Comparison of ENCODE assay signal across 8 cellular contexts in the genomic region with DNA sequence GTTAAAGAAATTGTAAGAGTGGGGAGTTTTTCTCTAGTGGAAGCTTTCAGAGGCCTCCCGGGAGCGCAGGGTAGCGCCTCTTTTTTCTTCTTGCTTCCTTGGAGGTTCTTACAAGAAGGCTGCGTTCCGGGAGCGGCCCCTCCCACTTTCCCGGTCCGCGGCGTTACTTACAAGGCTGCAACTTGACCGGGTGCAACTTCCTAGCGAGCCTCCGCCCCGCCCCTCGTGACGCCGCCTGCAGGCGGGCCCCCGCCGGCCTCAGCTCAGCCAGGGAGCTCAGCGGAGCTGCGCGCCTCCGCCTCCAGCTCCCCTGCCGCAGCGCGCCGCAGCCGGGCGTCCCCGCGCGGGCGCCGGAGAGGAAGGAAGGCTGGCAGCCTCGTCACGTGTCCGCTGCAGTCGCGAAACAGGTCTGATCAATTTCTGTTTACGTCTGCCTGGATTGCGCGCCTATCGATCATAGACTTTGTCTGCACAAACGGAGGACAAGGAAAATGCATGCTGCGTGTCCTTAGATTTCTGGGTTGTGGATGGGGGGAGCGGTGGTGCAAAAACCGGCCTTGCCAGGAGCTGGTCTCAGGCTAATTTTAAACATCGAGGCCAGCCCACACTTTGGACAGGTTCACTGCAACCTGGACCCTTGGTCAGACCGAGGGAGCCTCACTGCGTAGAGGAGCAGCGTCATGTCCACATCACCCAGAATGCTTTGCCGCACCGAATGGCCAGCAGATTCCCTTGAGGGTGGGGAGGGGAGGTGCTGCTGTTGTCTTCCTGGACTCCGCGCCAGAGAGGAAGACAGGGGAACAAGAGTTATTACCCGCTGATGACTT. TPM values are rescaled to one million over a fixed set of nuclear protein-coding genes. Genes with fewer than 3 reads are reported as not detected.
DNase-seq lines count a peak whose midpoint lies in the region; TF ChIP-seq lines count a peak whose summit lies in the region.

A gene with protein sequence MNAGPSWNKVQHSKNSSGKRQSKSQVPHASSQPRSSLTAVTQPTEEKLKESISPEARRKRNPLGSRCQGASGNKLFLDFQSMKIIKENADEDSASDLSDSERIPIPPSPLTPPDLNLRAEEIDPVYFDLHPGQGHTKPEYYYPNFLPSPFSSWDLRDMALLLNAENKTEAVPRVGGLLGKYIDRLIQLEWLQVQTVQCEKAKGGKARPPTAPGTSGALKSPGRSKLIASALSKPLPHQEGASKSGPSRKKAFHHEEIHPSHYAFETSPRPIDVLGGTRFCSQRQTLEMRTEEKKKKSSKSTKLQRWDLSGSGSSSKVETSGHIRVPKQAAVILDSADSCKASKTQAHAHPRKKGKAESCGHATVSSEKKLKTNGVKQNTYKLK (plus strand): TSS at position 261 of the 827 bp plus-strand sequence. CDS start 3,555 bp downstream, outside the sequence.
A gene with protein sequence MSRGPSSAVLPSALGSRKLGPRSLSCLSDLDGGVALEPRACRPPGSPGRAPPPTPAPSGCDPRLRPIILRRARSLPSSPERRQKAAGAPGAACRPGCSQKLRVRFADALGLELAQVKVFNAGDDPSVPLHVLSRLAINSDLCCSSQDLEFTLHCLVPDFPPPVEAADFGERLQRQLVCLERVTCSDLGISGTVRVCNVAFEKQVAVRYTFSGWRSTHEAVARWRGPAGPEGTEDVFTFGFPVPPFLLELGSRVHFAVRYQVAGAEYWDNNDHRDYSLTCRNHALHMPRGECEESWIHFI (minus strand): TSS at position 177 of the 827 bp plus-strand sequence. CDS start 374 bp downstream, outside the sequence.

- H2BK20ac ChIP-seq in H9 (ENCODE audit: low read depth, low read length, poor library complexity, severe bottlenecking), result no peak within 1 kb of the TSS

- H3K4me3 Mint-ChIP-seq in H9, result peak within 1 kb of the TSS; percentile 84 to 94

- no peak within 1 kb of the TSS for H4K8ac ChIP-seq in H9 (replicated peaks; ENCODE audit: insufficient read length, low read depth, low read length)

- H3K4me3 ChIP-seq in foreskin fibroblast (ENCODE audit: low read depth in 1 of 2, low read length in 2 of 2), result peak within 1 kb of the TSS; percentile 87 to 95
- H3K4me3 ChIP-seq in neuron (ENCODE audit: low read length), result peak within 1 kb of the TSS; percentile 78

- H3K27ac ChIP-seq in H9 (ENCODE audit: insufficient read length, low read depth, low read length), result no peak within 1 kb of the TSS

- H3K4ac ChIP-seq in H9 (ENCODE audit: low read depth, low read length), result no peak within 1 kb of the TSS

- no peak within 1 kb of the TSS for H4K91ac ChIP-seq in H9 (ENCODE audit: insufficient read length, low read depth, low read length)

- no peak within 1 kb of the TSS for H2AK5ac ChIP-seq in H9 (ENCODE audit: insufficient read length, low read length)

- TF ChIP-seq CTCF in H9 (conservative IDR thresholded peaks at IDR 0.05) (no peak; the same call in 2 of the 3 replicates), foreskin fibroblast (IDR thresholded peaks at IDR 0.05; ENCODE audit: low read depth, low read length) (no peak)

- H3K23me2 ChIP-seq in H9 (ENCODE audit: insufficient read length, low read depth, low read length, poor library complexity, severe bottlenecking), result peaks cover 4% of the 10 kb centered on the region

- H3K27me3 ChIP-seq in H9 (ENCODE audit: insufficient read depth, low read length) (peaks cover 7% of the 10 kb centered on the region; the same call in 1 of the 2 replicates), neuron (ENCODE audit: insufficient read depth, low read length) (no peaks in the 10 kb centered on the region)

- H2AFZ ChIP-seq in H9 (ENCODE audit: low read length) (peak within 1 kb of the TSS; percentile 11), neuron (ENCODE audit: low read depth, low read length) (peak within 1 kb of the TSS; percentile 98)

- H4K20me1 ChIP-seq in H9 (ENCODE audit: control insufficient read depth, insufficient read depth, insufficient read length), result no peaks in the 10 kb centered on the region

- in situ Hi-C loops in G401 (cut with HindIII; ENCODE audit: low sequenced_read_pairs), result no loop called here

- no CpG with 5 or more reads among the region's 57 CpGs for WGBS in H9 (ENCODE audit: extremely low coverage, insufficient read length, low lambda C conversion rate)

- H3K4me1 Mint-ChIP-seq in H9, result peaks cover 11 to 14% of the 10 kb centered on the region in 2 experiments

- H3K27me3 Mint-ChIP-seq in H9 (ENCODE audit: low read depth), result peaks cover 27% of the 10 kb centered on the region

- H3K36me3 ChIP-seq in neuron (ENCODE audit: insufficient read depth, low read length), result peaks cover 24% of the 10 kb centered on the region

- H3K14ac ChIP-seq in H9 (ENCODE audit: insufficient read depth, low read length), result peak within 1 kb of the TSS; percentile 75

- peak within 1 kb of the TSS; percentile 67 for H3K4me2 ChIP-seq in H9 (ENCODE audit: insufficient read depth, insufficient read length, low read length)

- no peaks in the 10 kb centered on the region for H3K4me1 ChIP-seq in H9 (ENCODE audit: insufficient read depth, low read length)
- peaks cover 21% of the 10 kb centered on the region for H3K4me1 ChIP-seq in neuron (ENCODE audit: insufficient read depth, low read length)

- no peak within 1 kb of the TSS for H2BK12ac ChIP-seq in H9 (ENCODE audit: insufficient read length, low read depth, low read length)

- H3K18ac ChIP-seq in H9 (ENCODE audit: insufficient read length, low read depth, low read length), result peak within 1 kb of the TSS; percentile 41

- H3K23ac ChIP-seq in H9 (ENCODE audit: insufficient read length, low read depth, low read length), result no peak within 1 kb of the TSS

- DNase-seq in G401 (ENCODE audit: low spot score) (peak; percentile 93), H9 (peak; percentile 97), M059J (ENCODE audit: low read depth) (peak; percentile 98), SHP77 treated with DMSO at 0.1 percent for 48 hours (lab: John Stamatoyannopoulos, UW) (peak; percentile 95), foreskin fibroblast (peak; percentile 97 to 99), stromal cell of bone marrow (ENCODE audit: low read depth) (peak; percentile 93)
- peak; percentile 69 for DNase-seq in activated gamma-delta T cell treated with anti-CD3 and anti-CD28 coated beads, Interleukin-2, amount 50 U/mL, for 16 hours (ENCODE audit: low read depth)

- peaks cover 6% of the 10 kb centered on the region in 2 experiments; a peak in 3 of 5 replicates for H3K9me3 Mint-ChIP-seq in H9

- H2BK15ac ChIP-seq in H9 (ENCODE audit: low read depth, low read length), result no peak within 1 kb of the TSS

- H3K9me3 ChIP-seq in H9 (ENCODE audit: control insufficient read depth, low read depth, low read length), result no peaks in the 10 kb centered on the region
- H3K9me3 ChIP-seq in neuron (ENCODE audit: low read length), result no peaks in the 10 kb centered on the region

- no peaks in the 10 kb centered on the region for H3K79me1 ChIP-seq in H9 (ENCODE audit: insufficient read depth, low read depth, low read length, poor library complexity, severe bottlenecking)

- no peak within 1 kb of the TSS for H3T11ph ChIP-seq in H9 (ENCODE audit: low read length)

- peak within 1 kb of the TSS; percentile 96 to 99 (median 99); a peak in 6 of 7 replicates for H3K27ac Mint-ChIP-seq in H9

- H2BK5ac ChIP-seq in H9 (ENCODE audit: insufficient read length, low read length), result no peak within 1 kb of the TSS

- peaks cover 13 to 27% (median 24%) of the 10 kb centered on the region in 3 experiments for H3K36me3 Mint-ChIP-seq in H9 (ENCODE audit: insufficient read depth in 1 of 3, low read depth in 3 of 3)

- H2BK120ac ChIP-seq in H9 (ENCODE audit: low read depth, low read length, poor library complexity, severe bottlenecking), result no peak within 1 kb of the TSS

- H3K79me2 ChIP-seq in H9 (ENCODE audit: insufficient read depth, low read length), result no peaks in the 10 kb centered on the region

- peak within 1 kb of the TSS; percentile 75 for H3K9ac ChIP-seq in H9 (ENCODE audit: extremely low read depth, insufficient read length, low read length)

- no peak within 1 kb of the TSS for H3K56ac ChIP-seq in H9 (ENCODE audit: insufficient read length, low read depth, low read length)

- no peak within 1 kb of the TSS for H4K5ac ChIP-seq in H9 (ENCODE audit: insufficient read length, low read depth, low read length)

RNA-seq across cellular contexts. Expression of the first gene that starts in this region (rescaled TPM):
- total RNA-seq in G401 (2014; rRNA removed; shearing (Covaris generic)), result 13.5 and 14.0 TPM in 2 replicates
- 22.8 and 24.5 TPM in 2 replicates for total RNA-seq in H9 (2021)
- 6.3 and 7.3 TPM in 2 replicates for total RNA-seq in M059J (2014; rRNA removed; shearing (Covaris generic))

RNA-seq across cellular contexts. Expression of the second gene that starts in this region (rescaled TPM):
- 1.7 and 2.9 TPM in 2 replicates for total RNA-seq in G401 (2014; rRNA removed; shearing (Covaris generic))
- 3.1 and 3.2 TPM in 2 replicates for total RNA-seq in H9 (2021)
- total RNA-seq in M059J (2014; rRNA removed; shearing (Covaris generic)), result 7.6 and 8.7 TPM in 2 replicates
